12 cellular contexts compared by ENCODE assay signal in genomic region chr3:149373235-149374125, GRCh38. TPM values are rescaled to one million over a fixed set of nuclear protein-coding genes. Genes with fewer than 3 reads are reported as not detected.
DNase-seq lines count a peak whose midpoint lies in the region; ATAC-seq, FAIRE-seq and TF ChIP-seq lines count a peak whose summit lies in the region.
"Had no signal": no experiment of that assay in that cellular context is flagged by ENCODE, and none has a peak within 500 bp of the region (broad histone marks: within the 10 kb centered on the region; RNA-seq: fewer than 3 reads in every experiment).

No MANE protein-coding gene starts in this region.

- H3K79me2 ChIP-seq in PC-9 (ENCODE audit: low read depth) = peaks cover 67% of the 10 kb centered on the region

- H4K20me1 ChIP-seq in PC-9 (ENCODE audit: insufficient read depth) = no peaks in the 10 kb centered on the region

- TF ChIP-seq CTCF in PC-9 (conservative IDR thresholded peaks at IDR 0.05) = no peak
- TF ChIP-seq CTCF in retinal pigment epithelial cell (conservative IDR thresholded peaks at IDR 0.05; ENCODE audit: low read depth, low read length) = no peak

- H3K4me3 ChIP-seq in PC-9 (peak overlapping the region; percentile 37; the same call in 1 of the 2 replicates), retinal pigment epithelial cell (ENCODE audit: low read length) (peak overlapping the region; percentile 80)
- H3K4me3 ChIP-seq: cardiac muscle cell had no signal

- peaks cover 80% of the 10 kb centered on the region for H3F3A ChIP-seq in PC-9 (ENCODE audit: insufficient read depth, low read depth)

- ATAC-seq in esophagus mucosa (peak; percentile 24), GM21825 (IDR thresholded peaks at IDR 0.05; ENCODE audit: unreplicated experiment) (no peak), HG03354 (IDR thresholded peaks at IDR 0.05; ENCODE audit: poor library complexity, severe bottlenecking, unreplicated experiment) (no peak)
- ATAC-seq: T-cell had no signal

- no TSS peak for BruUV-seq in PC-9 (replicated peaks; lab: Mats Ljungman, UMichigan)

- intact Hi-C loops in PC-9 (cut with micrococcal nuclease; ENCODE audit: unreplicated experiment) (no loop called here), head of caudate nucleus (cut with DNase I) (no loop called here)

- FAIRE-seq in G401.6 (lab: Jason Lieb, UNC) = peak; percentile 36

- peaks cover 74% of the 10 kb centered on the region for H3K36me3 ChIP-seq in PC-9 (ENCODE audit: low read depth)
- H3K36me3 ChIP-seq: cardiac muscle cell had no signal

- no peak overlapping the region for H2AFZ ChIP-seq in PC-9

- POLR2A ChIA-PET in PC-9 (lab: Charles Lee; ENCODE audit: unreplicated experiment) = interaction anchor here (0.5 to 1.1 kb wide), 8 partner anchors 13 to 695 kb away, joined by 3 to 7 read pairs (median 4); no protein-coding TSS in a partner anchor

- H3K27me3 ChIP-seq in PC-9 (ENCODE audit: insufficient read depth, low read depth) = no peaks in the 10 kb centered on the region
- H3K27me3 ChIP-seq: cardiac muscle cell had no signal

- peaks cover 82% of the 10 kb centered on the region for H3K4me1 ChIP-seq in PC-9 (replicated peaks; ENCODE audit: insufficient read depth)

- CTCF ChIA-PET in PC-9 (lab: Charles Lee) = interaction anchor here (0.9 kb wide), 1 partner anchor 435 kb away, joined by 4 read pairs; no protein-coding TSS in a partner anchor

- H3K27ac ChIP-seq in PC-9 = peak overlapping the region; percentile 99
- H3K27ac ChIP-seq: cardiac muscle cell had no signal

- H3K9me3 ChIP-seq in PC-9 (ENCODE audit: insufficient read depth, low read depth) = no peaks in the 10 kb centered on the region

- no peaks in the 10 kb centered on the region for H3K9me2 ChIP-seq in PC-9 (ENCODE audit: insufficient read depth)

- H3K4me2 ChIP-seq in PC-9 = peak overlapping the region; percentile 98

- DNase-seq in PC-9 (peak in 1 of 2 experiments; percentile 91), retinal pigment epithelial cell (ENCODE audit: low read depth) (no peak), occipital lobe (lab: John Stamatoyannopoulos, UW) (no peak), head of caudate nucleus (no peak)
- DNase-seq: islet precursor cell, NCI-H2171, T-cell had no signal

RNA-seq across cellular contexts. Expression of gene TM4SF1, which starts 4.0 kb away (rescaled TPM):
- total RNA-seq in PC-9 (2021) (146 and 225 TPM in 2 replicates), esophagus mucosa (125 TPM), occipital lobe (18.2 TPM)

RNA-seq across cellular contexts. Expression of gene TM4SF18, which starts 40.0 kb away (rescaled TPM):
- not detected in 2 replicates for total RNA-seq in PC-9 (2021)
- total RNA-seq in esophagus mucosa = 0.76 TPM
- 5.6 TPM for total RNA-seq in occipital lobe
- total RNA-seq: T-cell had no signal
